ENCODE assay signal across 1 cellular context in genomic region chr10:99916776-99917175, GRCh38.
TF ChIP-seq lines count a peak whose summit lies in the region.

No MANE protein-coding gene starts in this region.

TF ChIP-seq in GM23338, 12 proteins besides CTCF, POLR2A, EP300 and RAD21 (continued from another document):
- TF ChIP-seq, protein P1, sequence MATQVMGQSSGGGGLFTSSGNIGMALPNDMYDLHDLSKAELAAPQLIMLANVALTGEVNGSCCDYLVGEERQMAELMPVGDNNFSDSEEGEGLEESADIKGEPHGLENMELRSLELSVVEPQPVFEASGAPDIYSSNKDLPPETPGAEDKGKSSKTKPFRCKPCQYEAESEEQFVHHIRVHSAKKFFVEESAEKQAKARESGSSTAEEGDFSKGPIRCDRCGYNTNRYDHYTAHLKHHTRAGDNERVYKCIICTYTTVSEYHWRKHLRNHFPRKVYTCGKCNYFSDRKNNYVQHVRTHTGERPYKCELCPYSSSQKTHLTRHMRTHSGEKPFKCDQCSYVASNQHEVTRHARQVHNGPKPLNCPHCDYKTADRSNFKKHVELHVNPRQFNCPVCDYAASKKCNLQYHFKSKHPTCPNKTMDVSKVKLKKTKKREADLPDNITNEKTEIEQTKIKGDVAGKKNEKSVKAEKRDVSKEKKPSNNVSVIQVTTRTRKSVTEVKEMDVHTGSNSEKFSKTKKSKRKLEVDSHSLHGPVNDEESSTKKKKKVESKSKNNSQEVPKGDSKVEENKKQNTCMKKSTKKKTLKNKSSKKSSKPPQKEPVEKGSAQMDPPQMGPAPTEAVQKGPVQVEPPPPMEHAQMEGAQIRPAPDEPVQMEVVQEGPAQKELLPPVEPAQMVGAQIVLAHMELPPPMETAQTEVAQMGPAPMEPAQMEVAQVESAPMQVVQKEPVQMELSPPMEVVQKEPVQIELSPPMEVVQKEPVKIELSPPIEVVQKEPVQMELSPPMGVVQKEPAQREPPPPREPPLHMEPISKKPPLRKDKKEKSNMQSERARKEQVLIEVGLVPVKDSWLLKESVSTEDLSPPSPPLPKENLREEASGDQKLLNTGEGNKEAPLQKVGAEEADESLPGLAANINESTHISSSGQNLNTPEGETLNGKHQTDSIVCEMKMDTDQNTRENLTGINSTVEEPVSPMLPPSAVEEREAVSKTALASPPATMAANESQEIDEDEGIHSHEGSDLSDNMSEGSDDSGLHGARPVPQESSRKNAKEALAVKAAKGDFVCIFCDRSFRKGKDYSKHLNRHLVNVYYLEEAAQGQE (IDR thresholded peaks at IDR 0.05; ENCODE audit: unreplicated experiment): no peak
- TF ChIP-seq, protein P2, sequence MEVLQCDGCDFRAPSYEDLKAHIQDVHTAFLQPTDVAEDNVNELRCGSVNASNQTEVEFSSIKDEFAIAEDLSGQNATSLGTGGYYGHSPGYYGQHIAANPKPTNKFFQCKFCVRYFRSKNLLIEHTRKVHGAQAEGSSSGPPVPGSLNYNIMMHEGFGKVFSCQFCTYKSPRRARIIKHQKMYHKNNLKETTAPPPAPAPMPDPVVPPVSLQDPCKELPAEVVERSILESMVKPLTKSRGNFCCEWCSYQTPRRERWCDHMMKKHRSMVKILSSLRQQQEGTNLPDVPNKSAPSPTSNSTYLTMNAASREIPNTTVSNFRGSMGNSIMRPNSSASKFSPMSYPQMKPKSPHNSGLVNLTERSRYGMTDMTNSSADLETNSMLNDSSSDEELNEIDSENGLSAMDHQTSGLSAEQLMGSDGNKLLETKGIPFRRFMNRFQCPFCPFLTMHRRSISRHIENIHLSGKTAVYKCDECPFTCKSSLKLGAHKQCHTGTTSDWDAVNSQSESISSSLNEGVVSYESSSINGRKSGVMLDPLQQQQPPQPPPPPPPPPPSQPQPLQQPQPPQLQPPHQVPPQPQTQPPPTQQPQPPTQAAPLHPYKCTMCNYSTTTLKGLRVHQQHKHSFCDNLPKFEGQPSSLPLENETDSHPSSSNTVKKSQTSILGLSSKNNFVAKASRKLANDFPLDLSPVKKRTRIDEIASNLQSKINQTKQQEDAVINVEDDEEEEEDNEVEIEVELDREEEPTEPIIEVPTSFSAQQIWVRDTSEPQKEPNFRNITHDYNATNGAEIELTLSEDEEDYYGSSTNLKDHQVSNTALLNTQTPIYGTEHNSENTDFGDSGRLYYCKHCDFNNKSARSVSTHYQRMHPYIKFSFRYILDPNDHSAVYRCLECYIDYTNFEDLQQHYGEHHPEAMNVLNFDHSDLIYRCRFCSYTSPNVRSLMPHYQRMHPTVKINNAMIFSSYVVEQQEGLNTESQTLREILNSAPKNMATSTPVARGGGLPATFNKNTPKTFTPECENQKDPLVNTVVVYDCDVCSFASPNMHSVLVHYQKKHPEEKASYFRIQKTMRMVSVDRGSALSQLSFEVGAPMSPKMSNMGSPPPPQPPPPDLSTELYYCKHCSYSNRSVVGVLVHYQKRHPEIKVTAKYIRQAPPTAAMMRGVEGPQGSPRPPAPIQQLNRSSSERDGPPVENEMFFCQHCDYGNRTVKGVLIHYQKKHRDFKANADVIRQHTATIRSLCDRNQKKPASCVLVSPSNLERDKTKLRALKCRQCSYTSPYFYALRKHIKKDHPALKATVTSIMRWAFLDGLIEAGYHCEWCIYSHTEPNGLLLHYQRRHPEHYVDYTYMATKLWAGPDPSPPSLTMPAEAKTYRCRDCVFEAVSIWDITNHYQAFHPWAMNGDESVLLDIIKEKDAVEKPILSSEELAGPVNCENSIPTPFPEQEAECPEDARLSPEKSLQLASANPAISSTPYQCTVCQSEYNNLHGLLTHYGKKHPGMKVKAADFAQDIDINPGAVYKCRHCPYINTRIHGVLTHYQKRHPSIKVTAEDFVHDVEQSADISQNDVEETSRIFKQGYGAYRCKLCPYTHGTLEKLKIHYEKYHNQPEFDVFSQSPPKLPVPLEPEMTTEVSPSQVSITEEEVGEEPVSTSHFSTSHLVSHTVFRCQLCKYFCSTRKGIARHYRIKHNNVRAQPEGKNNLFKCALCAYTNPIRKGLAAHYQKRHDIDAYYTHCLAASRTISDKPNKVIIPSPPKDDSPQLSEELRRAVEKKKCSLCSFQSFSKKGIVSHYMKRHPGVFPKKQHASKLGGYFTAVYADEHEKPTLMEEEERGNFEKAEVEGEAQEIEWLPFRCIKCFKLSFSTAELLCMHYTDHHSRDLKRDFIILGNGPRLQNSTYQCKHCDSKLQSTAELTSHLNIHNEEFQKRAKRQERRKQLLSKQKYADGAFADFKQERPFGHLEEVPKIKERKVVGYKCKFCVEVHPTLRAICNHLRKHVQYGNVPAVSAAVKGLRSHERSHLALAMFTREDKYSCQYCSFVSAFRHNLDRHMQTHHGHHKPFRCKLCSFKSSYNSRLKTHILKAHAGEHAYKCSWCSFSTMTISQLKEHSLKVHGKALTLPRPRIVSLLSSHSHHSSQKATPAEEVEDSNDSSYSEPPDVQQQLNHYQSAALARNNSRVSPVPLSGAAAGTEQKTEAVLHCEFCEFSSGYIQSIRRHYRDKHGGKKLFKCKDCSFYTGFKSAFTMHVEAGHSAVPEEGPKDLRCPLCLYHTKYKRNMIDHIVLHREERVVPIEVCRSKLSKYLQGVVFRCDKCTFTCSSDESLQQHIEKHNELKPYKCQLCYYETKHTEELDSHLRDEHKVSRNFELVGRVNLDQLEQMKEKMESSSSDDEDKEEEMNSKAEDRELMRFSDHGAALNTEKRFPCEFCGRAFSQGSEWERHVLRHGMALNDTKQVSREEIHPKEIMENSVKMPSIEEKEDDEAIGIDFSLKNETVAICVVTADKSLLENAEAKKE (CRISPR knock-in tag; IDR thresholded peaks at IDR 0.05): no peak
- TF ChIP-seq JUNB (IDR thresholded peaks at IDR 0.05; ENCODE audit: unreplicated experiment) (no peak), ZNF331 (CRISPR knock-in tag; IDR thresholded peaks at IDR 0.05; ENCODE audit: low read depth) (no peak), NANOG (IDR thresholded peaks at IDR 0.05; ENCODE audit: borderline replicate concordance) (no peak), CREB1 (CRISPR knock-in tag; IDR thresholded peaks at IDR 0.05; ENCODE audit: low read depth) (no peak), STAT1 (IDR thresholded peaks at IDR 0.05; ENCODE audit: unreplicated experiment) (no peak), EZH2phosphoT487 (IDR thresholded peaks at IDR 0.05; ENCODE audit: unreplicated experiment) (no peak), POLR2AphosphoS5 (IDR thresholded peaks at IDR 0.05; ENCODE audit: low read depth) (no peak), ZNF114 (CRISPR knock-in tag; IDR thresholded peaks at IDR 0.05) (no peak)
- TF ChIP-seq, protein P3, sequence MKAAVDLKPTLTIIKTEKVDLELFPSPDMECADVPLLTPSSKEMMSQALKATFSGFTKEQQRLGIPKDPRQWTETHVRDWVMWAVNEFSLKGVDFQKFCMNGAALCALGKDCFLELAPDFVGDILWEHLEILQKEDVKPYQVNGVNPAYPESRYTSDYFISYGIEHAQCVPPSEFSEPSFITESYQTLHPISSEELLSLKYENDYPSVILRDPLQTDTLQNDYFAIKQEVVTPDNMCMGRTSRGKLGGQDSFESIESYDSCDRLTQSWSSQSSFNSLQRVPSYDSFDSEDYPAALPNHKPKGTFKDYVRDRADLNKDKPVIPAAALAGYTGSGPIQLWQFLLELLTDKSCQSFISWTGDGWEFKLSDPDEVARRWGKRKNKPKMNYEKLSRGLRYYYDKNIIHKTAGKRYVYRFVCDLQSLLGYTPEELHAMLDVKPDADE (IDR thresholded peaks at IDR 0.05): no peak
